In the genomic region with DNA sequence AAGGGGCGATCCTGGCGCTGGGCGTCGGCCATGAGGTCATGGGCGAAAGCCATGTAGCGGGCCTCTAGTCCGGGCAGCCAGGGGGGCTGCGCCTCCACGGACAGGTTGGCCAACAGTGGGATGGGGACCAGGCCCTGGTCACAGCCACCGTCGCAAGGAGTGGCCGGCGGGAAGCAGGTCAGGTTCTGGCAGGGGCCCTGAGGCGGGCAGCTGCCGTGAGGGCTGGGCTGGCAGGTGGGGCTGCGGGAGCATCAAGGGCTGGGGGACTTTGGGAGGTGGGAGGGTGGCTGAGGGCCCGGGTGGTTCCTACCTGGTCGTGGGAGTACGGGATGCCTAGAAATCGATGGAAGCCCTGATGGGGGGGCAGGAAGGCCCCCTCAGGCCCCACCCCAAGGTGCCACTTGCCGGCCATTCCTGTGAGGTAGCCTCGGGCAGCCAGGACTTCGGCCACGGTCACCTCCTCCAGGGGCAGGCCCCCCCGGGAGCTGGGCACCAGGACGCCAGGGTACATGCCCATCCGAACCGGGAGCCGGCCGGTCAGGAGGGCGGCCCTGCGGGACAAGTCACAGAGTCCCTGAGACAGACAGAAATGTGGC, we compare ENCODE assay signal across 2 cellular contexts.
TF ChIP-seq lines count a peak whose summit lies in the region.

No MANE protein-coding gene starts in this region.

TF ChIP-seq in SK-N-SH, 30 proteins besides CTCF, POLR2A, EP300 and RAD21 (continued from another document):
- TF ChIP-seq RXRA (IDR thresholded peaks at IDR 0.05; ENCODE audit: borderline replicate concordance, low read depth) = no peak
- TF ChIP-seq RCOR1 (IDR thresholded peaks at IDR 0.05; ENCODE audit: low read length) = no peak
- no peak for TF ChIP-seq NRF1 (IDR thresholded peaks at IDR 0.05; ENCODE audit: low read depth, low read length)
- TF ChIP-seq GATA2 (CRISPR knock-in tag; IDR thresholded peaks at IDR 0.05) = no peak
- no peak for TF ChIP-seq RFX5 (IDR thresholded peaks at IDR 0.05; ENCODE audit: low read length)
- TF ChIP-seq, protein P1, sequence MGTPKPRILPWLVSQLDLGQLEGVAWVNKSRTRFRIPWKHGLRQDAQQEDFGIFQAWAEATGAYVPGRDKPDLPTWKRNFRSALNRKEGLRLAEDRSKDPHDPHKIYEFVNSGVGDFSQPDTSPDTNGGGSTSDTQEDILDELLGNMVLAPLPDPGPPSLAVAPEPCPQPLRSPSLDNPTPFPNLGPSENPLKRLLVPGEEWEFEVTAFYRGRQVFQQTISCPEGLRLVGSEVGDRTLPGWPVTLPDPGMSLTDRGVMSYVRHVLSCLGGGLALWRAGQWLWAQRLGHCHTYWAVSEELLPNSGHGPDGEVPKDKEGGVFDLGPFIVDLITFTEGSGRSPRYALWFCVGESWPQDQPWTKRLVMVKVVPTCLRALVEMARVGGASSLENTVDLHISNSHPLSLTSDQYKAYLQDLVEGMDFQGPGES (IDR thresholded peaks at IDR 0.05; ENCODE audit: low read depth, low read length) = no peak
- no peak for TF ChIP-seq SIN3A (IDR thresholded peaks at IDR 0.05; ENCODE audit: borderline replicate concordance, low read depth, low read length)
- TF ChIP-seq, protein P2, sequence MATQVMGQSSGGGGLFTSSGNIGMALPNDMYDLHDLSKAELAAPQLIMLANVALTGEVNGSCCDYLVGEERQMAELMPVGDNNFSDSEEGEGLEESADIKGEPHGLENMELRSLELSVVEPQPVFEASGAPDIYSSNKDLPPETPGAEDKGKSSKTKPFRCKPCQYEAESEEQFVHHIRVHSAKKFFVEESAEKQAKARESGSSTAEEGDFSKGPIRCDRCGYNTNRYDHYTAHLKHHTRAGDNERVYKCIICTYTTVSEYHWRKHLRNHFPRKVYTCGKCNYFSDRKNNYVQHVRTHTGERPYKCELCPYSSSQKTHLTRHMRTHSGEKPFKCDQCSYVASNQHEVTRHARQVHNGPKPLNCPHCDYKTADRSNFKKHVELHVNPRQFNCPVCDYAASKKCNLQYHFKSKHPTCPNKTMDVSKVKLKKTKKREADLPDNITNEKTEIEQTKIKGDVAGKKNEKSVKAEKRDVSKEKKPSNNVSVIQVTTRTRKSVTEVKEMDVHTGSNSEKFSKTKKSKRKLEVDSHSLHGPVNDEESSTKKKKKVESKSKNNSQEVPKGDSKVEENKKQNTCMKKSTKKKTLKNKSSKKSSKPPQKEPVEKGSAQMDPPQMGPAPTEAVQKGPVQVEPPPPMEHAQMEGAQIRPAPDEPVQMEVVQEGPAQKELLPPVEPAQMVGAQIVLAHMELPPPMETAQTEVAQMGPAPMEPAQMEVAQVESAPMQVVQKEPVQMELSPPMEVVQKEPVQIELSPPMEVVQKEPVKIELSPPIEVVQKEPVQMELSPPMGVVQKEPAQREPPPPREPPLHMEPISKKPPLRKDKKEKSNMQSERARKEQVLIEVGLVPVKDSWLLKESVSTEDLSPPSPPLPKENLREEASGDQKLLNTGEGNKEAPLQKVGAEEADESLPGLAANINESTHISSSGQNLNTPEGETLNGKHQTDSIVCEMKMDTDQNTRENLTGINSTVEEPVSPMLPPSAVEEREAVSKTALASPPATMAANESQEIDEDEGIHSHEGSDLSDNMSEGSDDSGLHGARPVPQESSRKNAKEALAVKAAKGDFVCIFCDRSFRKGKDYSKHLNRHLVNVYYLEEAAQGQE (IDR thresholded peaks at IDR 0.05; ENCODE audit: low read depth, low read length) = no peak
- TF ChIP-seq POLR2AphosphoS5 (IDR thresholded peaks at IDR 0.05; ENCODE audit: low read depth, low read length) = no peak
- no peak for TF ChIP-seq JUND (IDR thresholded peaks at IDR 0.05)
- TF ChIP-seq, protein P3, sequence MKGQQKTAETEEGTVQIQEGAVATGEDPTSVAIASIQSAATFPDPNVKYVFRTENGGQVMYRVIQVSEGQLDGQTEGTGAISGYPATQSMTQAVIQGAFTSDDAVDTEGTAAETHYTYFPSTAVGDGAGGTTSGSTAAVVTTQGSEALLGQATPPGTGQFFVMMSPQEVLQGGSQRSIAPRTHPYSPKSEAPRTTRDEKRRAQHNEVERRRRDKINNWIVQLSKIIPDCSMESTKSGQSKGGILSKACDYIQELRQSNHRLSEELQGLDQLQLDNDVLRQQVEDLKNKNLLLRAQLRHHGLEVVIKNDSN (IDR thresholded peaks at IDR 0.05; ENCODE audit: borderline replicate concordance, low read depth) = no peak
- no peak for TF ChIP-seq TAF1 (IDR thresholded peaks at IDR 0.05; ENCODE audit: borderline replicate concordance, low read depth, low read length)

TF ChIP-seq in SK-N-SH treated with all-trans-retinoic acid at 6 μM for 48 hours, 23 proteins besides CTCF, POLR2A, EP300 and RAD21 (continued from another document):
- TF ChIP-seq ARNTL (CRISPR knock-in tag; IDR thresholded peaks at IDR 0.05; ENCODE audit: borderline replicate concordance, low read depth) (no peak), TCF4 (CRISPR knock-in tag; IDR thresholded peaks at IDR 0.05; ENCODE audit: borderline replicate concordance) (no peak)
